Comparison of ENCODE assay signal across 18 cellular contexts in the genomic region with DNA sequence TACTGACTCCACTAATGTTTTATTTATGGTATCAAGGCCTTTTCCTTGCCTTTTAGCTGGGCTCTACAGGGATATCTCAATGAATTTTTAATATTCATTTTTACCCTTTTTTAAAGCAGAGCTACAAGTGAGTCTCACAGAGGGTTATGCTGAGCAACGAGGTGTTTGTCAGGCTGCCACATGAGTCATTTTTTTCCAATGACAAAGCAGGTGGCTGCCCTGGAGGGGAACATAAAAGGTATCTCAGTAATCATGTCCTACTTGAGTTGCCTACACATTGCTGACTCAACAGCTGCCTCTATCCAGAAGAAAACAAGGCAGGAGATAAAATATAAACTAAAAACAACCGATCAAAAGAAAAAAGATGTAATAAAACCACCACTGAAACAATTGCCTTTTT.
A peak's percentile ranks its signal among the peaks of the same experiment; 100 is the strongest.
DNase-seq lines count a peak whose midpoint lies in the region; FAIRE-seq and TF ChIP-seq lines count a peak whose summit lies in the region.
"Had no signal": no experiment of that assay in that cellular context is flagged by ENCODE, and none has a peak within 500 bp of the region (broad histone marks: within the 10 kb centered on the region; RNA-seq: fewer than 3 reads in every experiment).

No MANE protein-coding gene starts in this region.

- no peaks in the 10 kb centered on the region for H3K27me3 Mint-ChIP-seq in activated CD4-positive, alpha-beta T cell treated with anti-CD3 and anti-CD28 coated beads, Interleukin-2, amount 10 ng/mL, durations not matched to agents 7 days and 5 days

- DNase-seq in DMS79 (lab: John Stamatoyannopoulos, UW) (peak; percentile 37), NCI-H1417 treated with DMSO at 0.1 percent for 48 hours (lab: John Stamatoyannopoulos, UW) (peak; percentile 36), PC-9 (peak; percentile 47 to 61), islet precursor cell (peak; percentile 62), occipital lobe (lab: John Stamatoyannopoulos, UW) (no peak), anterior cingulate cortex (lab: John Stamatoyannopoulos, UW) (no peak), D721Med (ENCODE audit: insufficient read length, low spot score) (no peak)
- no peak for DNase-seq in activated CD4-positive, alpha-beta T cell treated with anti-CD3 and anti-CD28 coated beads, Interleukin-2, amount 10 ng/mL, durations not matched to agents 7 days and 5 days
- DNase-seq: activated gamma-delta T cell; glutamatergic neuron; NCI-H526; stimulated activated CD4-positive, alpha-beta T cell treated with anti-CD3 and anti-CD28 coated beads, Interleukin-4, amount 100 ng/mL, for 4 hours; T-helper 2 cell; tibial artery had no signal

- TF ChIP-seq CTCF in PC-9 (conservative IDR thresholded peaks at IDR 0.05) (no peak), D721Med (IDR thresholded peaks at IDR 0.05; ENCODE audit: insufficient read depth, missing control alignments) (no peak)

- no peaks in the 10 kb centered on the region for H3F3A ChIP-seq in PC-9 (ENCODE audit: insufficient read depth, low read depth)

- H3K4me1 ChIP-seq in PC-9 (replicated peaks; ENCODE audit: insufficient read depth): no peaks in the 10 kb centered on the region
- H3K4me1 ChIP-seq: tibial artery had no signal

- H3K36me3 ChIP-seq in PC-9 (ENCODE audit: low read depth): no peaks in the 10 kb centered on the region
- H3K36me3 ChIP-seq: tibial artery had no signal

- H4K20me1 ChIP-seq in PC-9 (ENCODE audit: insufficient read depth): no peaks in the 10 kb centered on the region

- H3K79me2 ChIP-seq in PC-9 (ENCODE audit: low read depth): no peaks in the 10 kb centered on the region

- FAIRE-seq in D721Med (lab: Jason Lieb, UNC): no peak
- FAIRE-seq: astrocyte, HTR-8/SVneo had no signal

- no peaks in the 10 kb centered on the region for H3K4me1 Mint-ChIP-seq in activated CD4-positive, alpha-beta T cell treated with anti-CD3 and anti-CD28 coated beads, Interleukin-2, amount 10 ng/mL, durations not matched to agents 7 days and 5 days
- H3K4me1 Mint-ChIP-seq: GM23338 had no signal

- peaks cover 10% of the 10 kb centered on the region for H3K9me3 Mint-ChIP-seq in activated CD4-positive, alpha-beta T cell treated with anti-CD3 and anti-CD28 coated beads, Interleukin-2, amount 10 ng/mL, durations not matched to agents 7 days and 5 days

- H3K9me2 ChIP-seq in PC-9 (ENCODE audit: insufficient read depth): no peaks in the 10 kb centered on the region

- H3K4me3 ChIP-seq in PC-9: no peak overlapping the region
- H3K4me3 ChIP-seq: coronary artery, GM23338, tibial artery had no signal

- POLR2A ChIA-PET in PC-9 (lab: Charles Lee; ENCODE audit: unreplicated experiment): no interaction called here
- POLR2A ChIA-PET in activated CD4-positive, alpha-beta T cell treated with anti-CD3 and anti-CD28 coated beads, Interleukin-2, amount 10 ng/mL, durations not matched to agents 7 days and 5 days (lab: Charles Lee): no interaction called here

- no peaks in the 10 kb centered on the region for H3K9me3 ChIP-seq in PC-9 (ENCODE audit: insufficient read depth, low read depth)
- H3K9me3 ChIP-seq: tibial artery had no signal

- no peaks in the 10 kb centered on the region for H3K36me3 Mint-ChIP-seq in activated CD4-positive, alpha-beta T cell treated with anti-CD3 and anti-CD28 coated beads, Interleukin-2, amount 10 ng/mL, durations not matched to agents 7 days and 5 days (ENCODE audit: low read depth)

- H3K4me3 Mint-ChIP-seq in activated CD4-positive, alpha-beta T cell treated with anti-CD3 and anti-CD28 coated beads, Interleukin-2, amount 10 ng/mL, durations not matched to agents 7 days and 5 days: no peak overlapping the region
- H3K4me3 Mint-ChIP-seq: GM23338 had no signal

- CTCF ChIA-PET in PC-9 (lab: Charles Lee): no interaction called here
- CTCF ChIA-PET in activated CD4-positive, alpha-beta T cell treated with anti-CD3 and anti-CD28 coated beads, Interleukin-2, amount 10 ng/mL, durations not matched to agents 7 days and 5 days (lab: Charles Lee): no interaction called here

- no peak overlapping the region for H2AFZ ChIP-seq in PC-9
- H2AFZ ChIP-seq: GM23338 had no signal

- H3K27ac Mint-ChIP-seq in activated CD4-positive, alpha-beta T cell treated with anti-CD3 and anti-CD28 coated beads, Interleukin-2, amount 10 ng/mL, durations not matched to agents 7 days and 5 days: no peak overlapping the region
- H3K27ac Mint-ChIP-seq: GM23338 had no signal

- BruUV-seq in PC-9 (replicated peaks; lab: Mats Ljungman, UMichigan): no TSS peak

- H3K27ac ChIP-seq in PC-9: no peak overlapping the region
- H3K27ac ChIP-seq: coronary artery, tibial artery had no signal

- intact Hi-C loops in PC-9 (cut with micrococcal nuclease; ENCODE audit: unreplicated experiment): loop anchor here (10.0 kb wide), 1 partner anchor 870 kb away; no protein-coding TSS in a partner anchor

- H3K27me3 ChIP-seq in PC-9 (ENCODE audit: insufficient read depth, low read depth): no peaks in the 10 kb centered on the region
- H3K27me3 ChIP-seq: tibial artery had no signal

- H3K4me2 ChIP-seq in PC-9: no peak overlapping the region
- H3K4me2 ChIP-seq: GM23338 had no signal

Comparison
In these comparisons a context has a peak if more than half of its experiments do, and no peak if none do; other contexts are left out.
1. DNase-seq: peak in DMS79 (single experiment), NCI-H1417 treated with DMSO at 0.1 percent for 48 hours (single experiment), PC-9 (2 of 2) and islet precursor cell (single experiment); none in occipital lobe (single experiment), anterior cingulate cortex (0 of 58), D721Med (single experiment) and activated CD4-positive, alpha-beta T cell treated with anti-CD3 and anti-CD28 coated beads, Interleukin-2, amount 10 ng/mL, durations not matched to agents 7 days and 5 days (single experiment).